Comparison of ENCODE assay signal across 8 cellular contexts in the genomic region with DNA sequence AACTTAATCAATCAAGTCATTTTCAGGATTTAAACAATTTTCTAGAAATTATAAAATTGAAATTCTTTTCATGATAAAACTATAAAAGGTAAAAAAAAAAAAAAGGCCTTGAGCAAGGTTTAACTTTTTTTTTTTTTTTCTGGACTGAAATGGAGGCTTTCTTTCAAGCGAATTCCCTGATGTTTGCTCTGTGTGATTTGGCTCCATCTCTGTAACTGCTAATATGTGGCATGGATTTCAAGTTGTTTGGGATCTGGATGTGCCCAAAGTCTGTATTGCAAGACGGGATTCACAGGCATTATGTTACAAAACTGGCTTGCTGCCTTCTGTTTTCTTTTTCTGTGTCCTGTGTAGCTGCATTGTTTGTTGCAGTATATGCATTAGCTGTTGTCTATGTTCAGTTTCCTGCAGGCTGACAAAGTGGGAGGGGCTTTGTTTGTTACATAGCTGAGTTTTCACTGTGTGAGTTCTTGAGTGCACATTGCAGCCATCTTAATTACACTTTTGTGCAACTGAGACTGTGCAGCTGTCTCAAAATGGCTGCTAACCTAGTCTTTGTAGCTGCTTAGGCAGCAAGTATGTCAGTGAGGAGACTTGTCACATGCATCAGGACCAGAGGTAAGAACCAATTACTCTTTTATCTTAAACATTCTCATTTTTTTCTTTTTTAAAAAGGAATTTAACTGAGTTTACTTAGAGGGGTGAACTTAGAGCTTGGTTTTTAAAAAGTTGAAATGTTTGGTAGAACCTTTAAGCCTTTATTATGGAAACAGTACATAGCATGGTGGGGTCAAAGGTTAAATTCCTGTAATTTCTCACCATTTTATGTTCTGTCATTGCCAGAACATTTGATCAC. TPM values are rescaled to one million over a fixed set of nuclear protein-coding genes. Genes with fewer than 3 reads are reported as not detected.
DNase-seq lines count a peak whose midpoint lies in the region; ATAC-seq, FAIRE-seq and TF ChIP-seq lines count a peak whose summit lies in the region.

No MANE protein-coding gene starts in this region.

- H3K27ac ChIP-seq in A673 (ENCODE audit: low read depth, low read length, poor library complexity, severe bottlenecking), result peak overlapping the region; percentile 85

- ATAC-seq in GM18505 (IDR thresholded peaks at IDR 0.05; ENCODE audit: unreplicated experiment) (peak; percentile 71), HG02884 (IDR thresholded peaks at IDR 0.05; ENCODE audit: unreplicated experiment) (peak; percentile 89)

- CTCF ChIA-PET in A673 (lab: Charles Lee), result interaction anchor here (0.5 to 1.2 kb wide), 4 partner anchors 9 to 521 kb away, joined by 3 to 4 read pairs (median 3); partner anchors contain the start of gene ATF7IP

- peaks cover 27% of the 10 kb centered on the region for H3K9me3 ChIP-seq in A673 (ENCODE audit: low read depth, low read length, poor library complexity, severe bottlenecking)

- POLR2A ChIA-PET in A673 (lab: Charles Lee; ENCODE audit: low non-redundant PET), result interaction anchor here (1.1 kb wide), 1 partner anchor 10 kb away, joined by 8 read pairs; no protein-coding TSS in a partner anchor

- H3K27me3 ChIP-seq in A673 (replicated peaks; ENCODE audit: insufficient read depth, low read depth, low read length, poor library complexity), result no peaks in the 10 kb centered on the region

- peaks cover 8% of the 10 kb centered on the region for H3K36me3 ChIP-seq in A673 (ENCODE audit: insufficient read depth, low read length, poor library complexity, severe bottlenecking)

- TSS peak; percentile 52 for BruUV-seq in A673 (replicated peaks; lab: Mats Ljungman, UMichigan)

- peak; percentile 93 for DNase-seq in A673 (ENCODE audit: low spot score)
- peak; percentile 85 for DNase-seq in NCI-H1694 (lab: John Stamatoyannopoulos, UW)
- DNase-seq in choroid plexus epithelial cell (ENCODE audit: low read depth), result peak; percentile 98
- DNase-seq in kidney glomerular epithelial cell (lab: John Stamatoyannopoulos, UW), result peak; percentile 97
- DNase-seq in stimulated activated CD4-positive, alpha-beta T cell treated with anti-CD3 and anti-CD28 coated beads, Interleukin-2, amount 100 ng/mL, for 4 hours (ENCODE audit: low read depth), result peak; percentile 29

- peak; percentile 61 for TF ChIP-seq POLR2A in GM18505 (IDR thresholded peaks at IDR 0.05; ENCODE audit: borderline replicate concordance, extremely low read depth, insufficient read depth, insufficient read length)

- peak overlapping the region; percentile 18 for H3K4me3 ChIP-seq in A673 (ENCODE audit: low read depth, low read length, poor library complexity, severe bottlenecking)
- peak overlapping the region; percentile 27 for H3K4me3 ChIP-seq in choroid plexus epithelial cell (ENCODE audit: low read depth, low read length)

- no peak for TF ChIP-seq CTCF in A673 (conservative IDR thresholded peaks at IDR 0.05; ENCODE audit: low read depth, low read length)
- TF ChIP-seq CTCF in choroid plexus epithelial cell (conservative IDR thresholded peaks at IDR 0.05; ENCODE audit: low read depth, low read length), result no peak

- intact Hi-C loops in A673 (cut with micrococcal nuclease; ENCODE audit: unreplicated experiment), result loop anchor here (1.0 kb wide), 2 partner anchors 9 to 128 kb away; no protein-coding TSS in a partner anchor

- FAIRE-seq in TTC549 (lab: Jason Lieb, UNC), result peak; percentile 96

- peaks cover 24% of the 10 kb centered on the region for H3K4me1 ChIP-seq in A673 (ENCODE audit: insufficient read depth, low read length, poor library complexity, severe bottlenecking)

RNA-seq across cellular contexts. Expression of gene ATF7IP, which starts 19.5 kb away (rescaled TPM):
- 98.3 and 100 TPM in 2 replicates for total RNA-seq in A673 (2021)

Comparison
In these comparisons a context has a peak if more than half of its experiments do, and no peak if none do; other contexts are left out.
1. Peak in every context shown above with its lines: DNase-seq, ATAC-seq, H3K4me3 ChIP-seq and H3K27ac ChIP-seq.
2. DNase-seq: peak in every context shown above with its lines; median percentile 98 in choroid plexus epithelial cell; 97 in kidney glomerular epithelial cell; 93 in A673; 85 in NCI-H1694; 29 in stimulated activated CD4-positive, alpha-beta T cell treated with anti-CD3 and anti-CD28 coated beads, Interleukin-2, amount 100 ng/mL, for 4 hours.